Comparison of ENCODE assay signal across 8 cellular contexts in the genomic region with DNA sequence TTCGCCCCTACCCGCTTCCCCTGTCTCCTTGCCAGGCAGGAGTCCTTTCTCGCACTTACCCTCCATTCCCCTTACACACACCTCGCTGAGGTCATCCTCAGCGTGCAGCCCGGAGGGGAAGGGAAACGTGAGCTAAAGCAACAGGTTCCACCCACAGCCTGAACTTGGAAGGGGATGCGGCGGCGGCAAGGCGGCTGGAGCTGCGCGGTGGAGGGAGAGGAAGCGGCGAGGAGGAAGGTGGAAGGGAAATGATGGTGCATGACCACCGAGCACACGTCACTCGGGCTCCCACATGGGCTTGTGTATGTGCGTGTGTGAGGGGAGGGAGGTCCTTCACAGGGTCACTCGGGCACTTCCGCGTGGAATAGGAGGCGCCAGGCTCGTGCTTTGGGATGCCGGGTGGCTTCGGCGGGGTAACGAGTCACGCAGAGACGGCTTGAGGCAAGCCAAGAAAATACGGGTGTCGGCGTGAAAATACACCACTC.
A peak's percentile ranks its signal among the peaks of the same experiment; 100 is the strongest.
DNase-seq lines count a peak whose midpoint lies in the region; ATAC-seq and TF ChIP-seq lines count a peak whose summit lies in the region.

No MANE protein-coding gene starts in this region.

- BruUV-seq in Calu3 (replicated peaks; lab: Mats Ljungman, UMichigan), result no TSS peak

- H3K4me1 Mint-ChIP-seq in Calu3 (ENCODE audit: low read depth, unreplicated experiment), result peaks cover 55% of the 10 kb centered on the region
- peaks cover 53% of the 10 kb centered on the region for H3K4me1 Mint-ChIP-seq in chondrocyte (ENCODE audit: low read depth)

- ATAC-seq in GM19351 (IDR thresholded peaks at IDR 0.05; ENCODE audit: unreplicated experiment) (peak; percentile 34), HG03432 (IDR thresholded peaks at IDR 0.05; ENCODE audit: unreplicated experiment) (peak; percentile 41)

- H3K36me3 Mint-ChIP-seq in Calu3 (ENCODE audit: insufficient read depth, unreplicated experiment) (peaks cover 56% of the 10 kb centered on the region), chondrocyte (ENCODE audit: low read depth) (peaks cover 1% of the 10 kb centered on the region)

- no peaks in the 10 kb centered on the region for H3K9me3 Mint-ChIP-seq in Calu3 (ENCODE audit: low read depth, unreplicated experiment)
- H3K9me3 Mint-ChIP-seq in chondrocyte (ENCODE audit: low read depth), result no peaks in the 10 kb centered on the region

- H3K4me3 Mint-ChIP-seq in Calu3 (ENCODE audit: low read depth, unreplicated experiment) (peak overlapping the region; percentile 92), chondrocyte (ENCODE audit: unreplicated experiment) (peak overlapping the region; percentile 84)

- H3K27me3 Mint-ChIP-seq in Calu3 (ENCODE audit: unreplicated experiment) (no peaks in the 10 kb centered on the region), chondrocyte (ENCODE audit: low read depth) (no peaks in the 10 kb centered on the region)

- intact Hi-C loops in Calu3 (cut with micrococcal nuclease; ENCODE audit: unreplicated experiment), result loop anchor here (5.0 kb wide), 2 partner anchors 91 to 126 kb away; no protein-coding TSS in a partner anchor

- TF ChIP-seq CTCF in Calu3 (IDR thresholded peaks at IDR 0.05; ENCODE audit: unreplicated experiment), result no peak
- TF ChIP-seq CTCF in chondrocyte (IDR thresholded peaks at IDR 0.05), result no peak

- no peak for TF ChIP-seq POLR2A in erythroblast (IDR thresholded peaks at IDR 0.05; ENCODE audit: low read length)

- H3K27ac Mint-ChIP-seq in Calu3 (ENCODE audit: unreplicated experiment) (peak overlapping the region; percentile 85), chondrocyte (ENCODE audit: unreplicated experiment) (peak overlapping the region; percentile 98)

- CTCF ChIA-PET in Calu3 (lab: Charles Lee), result interaction anchor here (1.5 to 4.0 kb wide), 2 partner anchors 30 to 42 kb away, joined by 3 to 20 read pairs; no protein-coding TSS in a partner anchor

- DNase-seq in Calu3 (peak; percentile 76), RKO (ENCODE audit: low spot score) (peak; percentile 80), chondrocyte (ENCODE audit: low spot score) (no peak), kidney glomerular epithelial cell (lab: John Stamatoyannopoulos, UW) (peak; percentile 92), erythroblast (lab: John Stamatoyannopoulos, UW) (no peak)
- peak; percentile 11 to 23 for DNase-seq in stimulated activated CD8-positive, alpha-beta memory T cell treated with anti-CD3 and anti-CD28 coated beads, Interleukin-15, amount 100 ng/mL, for 48 hours (ENCODE audit: low read depth in 2 of 2)

Comparison
In these comparisons a context has a peak if more than half of its experiments do, and no peak if none do; other contexts are left out.
1. DNase-seq: peak in Calu3 (single experiment), RKO (single experiment), kidney glomerular epithelial cell (single experiment) and stimulated activated CD8-positive, alpha-beta memory T cell treated with anti-CD3 and anti-CD28 coated beads, Interleukin-15, amount 100 ng/mL, for 48 hours (2 of 2); none in chondrocyte (single experiment) and erythroblast (0 of 2).